10 cellular contexts compared by ENCODE assay signal in the genomic region with DNA sequence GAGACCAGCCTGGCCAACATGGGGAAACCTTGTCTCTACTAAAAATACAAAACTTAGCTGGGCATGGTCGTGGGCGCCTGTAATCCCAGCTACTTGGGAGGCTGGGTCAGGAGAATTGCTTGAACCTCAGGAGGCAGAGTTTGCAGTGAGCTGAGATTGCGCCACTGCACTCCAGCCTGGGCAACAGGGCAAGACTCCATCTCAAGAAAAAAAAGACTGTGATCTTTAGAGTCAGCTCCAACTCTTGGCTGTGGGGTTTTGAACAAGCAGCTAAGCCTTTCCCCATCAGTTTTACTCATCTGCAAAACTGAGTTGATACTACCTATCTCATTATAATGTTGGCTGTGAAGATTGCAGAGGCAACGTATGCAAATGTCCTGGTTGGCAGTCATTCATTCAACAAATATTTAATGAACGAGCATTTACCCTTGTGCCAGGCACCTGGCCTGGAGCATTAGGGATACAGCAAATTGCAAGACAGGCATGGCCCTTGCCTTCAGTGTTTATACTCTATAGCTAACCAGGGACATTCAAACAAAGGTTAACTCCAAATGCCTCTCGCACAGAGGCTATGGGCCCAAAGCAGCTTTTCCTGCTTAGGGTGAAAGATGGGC. TPM values are rescaled to one million over a fixed set of nuclear protein-coding genes. Genes with fewer than 3 reads are reported as not detected.
A peak's percentile ranks its signal among the peaks of the same experiment; 100 is the strongest.
DNase-seq lines count a peak whose midpoint lies in the region; ATAC-seq and TF ChIP-seq lines count a peak whose summit lies in the region.
"Had no signal": no experiment of that assay in that cellular context is flagged by ENCODE, and none has a peak within 500 bp of the region (broad histone marks: within the 10 kb centered on the region; RNA-seq: fewer than 3 reads in every experiment).

No MANE protein-coding gene starts in this region.

- no peak overlapping the region for H2AFZ ChIP-seq in OCI-LY1 (ENCODE audit: low read length)

- H3K9me3 Mint-ChIP-seq in type B pancreatic cell = peaks cover 4% of the 10 kb centered on the region

- no peak for TF ChIP-seq CTCF in cardiac muscle cell (IDR thresholded peaks at IDR 0.05; ENCODE audit: low read depth, low read length)
- TF ChIP-seq CTCF in OCI-LY1 (IDR thresholded peaks at IDR 0.05; ENCODE audit: low read length) = no peak
- TF ChIP-seq CTCF in esophagus squamous epithelium (IDR thresholded peaks at IDR 0.05) = no peak
- no peak for TF ChIP-seq CTCF in type B pancreatic cell (conservative IDR thresholded peaks at IDR 0.05)

- H3K4me3 Mint-ChIP-seq in type B pancreatic cell = peak overlapping the region; percentile 35

- H3F3A ChIP-seq in OCI-LY1 (ENCODE audit: insufficient read depth, low read length) = peaks cover 4% of the 10 kb centered on the region; the same call in 1 of the 2 replicates

- H3K27ac ChIP-seq in cardiac muscle cell (peak overlapping the region; percentile 88), OCI-LY1 (ENCODE audit: low read depth, low read length, poor library complexity, severe bottlenecking) (peak overlapping the region; percentile 98), esophagus squamous epithelium (peak overlapping the region; percentile 47 to 92 (median 88))

- no peak for TF ChIP-seq POLR2A in esophagus squamous epithelium (IDR thresholded peaks at IDR 0.05)

- DNase-seq in cardiac muscle cell (ENCODE audit: low read depth in 1 of 2, low spot score in 1 of 2) (no peak), Right ventricle myocardium inferior (ENCODE audit: missing footprints) (no peak), esophagus squamous epithelium (lab: John Stamatoyannopoulos, UW) (no peak), type B pancreatic cell (ENCODE audit: extremely low spot score, unreplicated experiment) (no peak), H7 (no peak), GM03348 (ENCODE audit: low spot score) (no peak)
- DNase-seq: dorsolateral prefrontal cortex, Kasumi-1 had no signal

- peaks cover 31% of the 10 kb centered on the region for H3K4me1 Mint-ChIP-seq in type B pancreatic cell (ENCODE audit: unreplicated experiment)

- no peaks in the 10 kb centered on the region for H3K9me2 ChIP-seq in OCI-LY1 (ENCODE audit: low read depth, low read length)

- peak overlapping the region; percentile 82 for H3K27ac Mint-ChIP-seq in type B pancreatic cell

- peak overlapping the region; percentile 51 for H3K4me2 ChIP-seq in OCI-LY1 (ENCODE audit: low read length)

- WGBS in esophagus squamous epithelium, 2 donors = 60 to 85% methylated on average over 3 to 5 of the region's 6 CpGs

- no peaks in the 10 kb centered on the region for H3K27me3 ChIP-seq in cardiac muscle cell
- no peaks in the 10 kb centered on the region for H3K27me3 ChIP-seq in OCI-LY1 (ENCODE audit: insufficient read depth, low read length)
- H3K27me3 ChIP-seq in esophagus squamous epithelium = no peaks in the 10 kb centered on the region
- no peaks in the 10 kb centered on the region for H3K27me3 ChIP-seq in H7 (ENCODE audit: control insufficient read depth, insufficient read depth, low read length)
- H3K27me3 ChIP-seq: dorsolateral prefrontal cortex had no signal

- ATAC-seq in Right ventricle myocardium inferior (no peak), GM19455 (IDR thresholded peaks at IDR 0.05; ENCODE audit: unreplicated experiment) (no peak)

- intact Hi-C loops in Right ventricle myocardium inferior (cut with DNase I) (no loop called here), esophagus squamous epithelium (cut with DNase I) (no loop called here)

- no peaks in the 10 kb centered on the region for H4K20me1 ChIP-seq in OCI-LY1 (ENCODE audit: insufficient read depth, low read length)

- H3K9me3 ChIP-seq in cardiac muscle cell (ENCODE audit: low read depth) (no peaks in the 10 kb centered on the region), OCI-LY1 (ENCODE audit: low read length) (peaks cover 3% of the 10 kb centered on the region; the same call in 1 of the 2 replicates), esophagus squamous epithelium (no peaks in the 10 kb centered on the region)

- H3K27me3 Mint-ChIP-seq in type B pancreatic cell = no peaks in the 10 kb centered on the region

- peaks cover 4% of the 10 kb centered on the region for H3K36me3 ChIP-seq in cardiac muscle cell
- H3K36me3 ChIP-seq in OCI-LY1 (ENCODE audit: insufficient read depth, low read length) = peaks cover 19% of the 10 kb centered on the region
- peaks cover 0 to 9% (median 0%) of the 10 kb centered on the region in 3 donors for H3K36me3 ChIP-seq in esophagus squamous epithelium
- no peaks in the 10 kb centered on the region for H3K36me3 ChIP-seq in H7 (replicated peaks; ENCODE audit: control insufficient read depth, insufficient read depth, low read length)

- peaks cover 5% of the 10 kb centered on the region for H3K36me3 Mint-ChIP-seq in type B pancreatic cell

- peaks cover 30% of the 10 kb centered on the region for H3K4me1 ChIP-seq in cardiac muscle cell (ENCODE audit: low read depth)
- peaks cover 68% of the 10 kb centered on the region for H3K4me1 ChIP-seq in OCI-LY1 (ENCODE audit: insufficient read depth, low read length, severe bottlenecking)
- peaks cover 19 to 55% (median 33%) of the 10 kb centered on the region in 3 donors for H3K4me1 ChIP-seq in esophagus squamous epithelium

- H3K4me3 ChIP-seq in cardiac muscle cell = no peak overlapping the region
- H3K4me3 ChIP-seq in OCI-LY1 (ENCODE audit: low read depth, low read length, poor library complexity, severe bottlenecking) = peak overlapping the region; percentile 28
- no peak overlapping the region for H3K4me3 ChIP-seq in esophagus squamous epithelium
- no peak overlapping the region for H3K4me3 ChIP-seq in H7 (ENCODE audit: insufficient read depth, low read depth, low read length)

- H3K9ac ChIP-seq in OCI-LY1 (ENCODE audit: low read length) = peak overlapping the region; percentile 54

- peaks cover 53% of the 10 kb centered on the region for H3K79me2 ChIP-seq in OCI-LY1 (ENCODE audit: insufficient read depth, low read length)

RNA-seq across cellular contexts. Expression of a gene that starts 37.9 kb away (rescaled TPM):
- total RNA-seq in cardiac muscle cell (42.7 and 55.9 TPM in 2 replicates), Right ventricle myocardium inferior (143 TPM), esophagus squamous epithelium (10 to 100 TPM; 43.8 to 52.8 (median 50.0) TPM), type B pancreatic cell (ENCODE audit: low replicate concordance) (60.3 and 83.4 TPM in 2 replicates)
- polyA plus RNA-seq in cardiac muscle cell = 9.6 and 14.6 TPM in 2 replicates
- 42.2 and 50.4 TPM in 2 replicates for total RNA-seq in H7 (2014; rRNA removed; shearing (Covaris generic))
